Comparison of ENCODE assay signal across 1 cellular context in genomic region chr2:66532972-66533868, GRCh38.
TF ChIP-seq lines count a peak whose summit lies in the region.

No MANE protein-coding gene starts in this region.

TF ChIP-seq in GM23338, 12 proteins besides CTCF, POLR2A, EP300 and RAD21 (continued from another document):
- TF ChIP-seq REST (IDR thresholded peaks at IDR 0.05; ENCODE audit: unreplicated experiment) = no peak
- TF ChIP-seq EZH2 (IDR thresholded peaks at IDR 0.05; ENCODE audit: low read depth, unreplicated experiment) = no peak
- TF ChIP-seq ZNF114 (CRISPR knock-in tag; IDR thresholded peaks at IDR 0.05) = no peak
- TF ChIP-seq NANOG (IDR thresholded peaks at IDR 0.05; ENCODE audit: borderline replicate concordance) = no peak
- no peak for TF ChIP-seq CREB1 (CRISPR knock-in tag; IDR thresholded peaks at IDR 0.05; ENCODE audit: low read depth)
- no peak for TF ChIP-seq POLR2AphosphoS5 (IDR thresholded peaks at IDR 0.05; ENCODE audit: low read depth)
- TF ChIP-seq EZH2phosphoT487 (IDR thresholded peaks at IDR 0.05; ENCODE audit: unreplicated experiment) = no peak
- TF ChIP-seq STAT1 (IDR thresholded peaks at IDR 0.05; ENCODE audit: unreplicated experiment) = no peak
- no peak for TF ChIP-seq ZNF331 (CRISPR knock-in tag; IDR thresholded peaks at IDR 0.05; ENCODE audit: low read depth)
- TF ChIP-seq ZNF462 (CRISPR knock-in tag; IDR thresholded peaks at IDR 0.05) = no peak
TF ChIP-seq in GM23338: peak in this region for 0.
